Comparison of ENCODE assay signal across 1 cellular context in genomic region chr19:17605117-17605516, GRCh38.
TF ChIP-seq lines count a peak whose summit lies in the region.

No MANE protein-coding gene starts in this region.

TF ChIP-seq in HCT116, 20 proteins besides CTCF, POLR2A, EP300 and RAD21 (continued from another document):
- TF ChIP-seq POLR2AphosphoS5 (IDR thresholded peaks at IDR 0.05; ENCODE audit: low read depth, low read length), result no peak
- TF ChIP-seq, protein P1, sequence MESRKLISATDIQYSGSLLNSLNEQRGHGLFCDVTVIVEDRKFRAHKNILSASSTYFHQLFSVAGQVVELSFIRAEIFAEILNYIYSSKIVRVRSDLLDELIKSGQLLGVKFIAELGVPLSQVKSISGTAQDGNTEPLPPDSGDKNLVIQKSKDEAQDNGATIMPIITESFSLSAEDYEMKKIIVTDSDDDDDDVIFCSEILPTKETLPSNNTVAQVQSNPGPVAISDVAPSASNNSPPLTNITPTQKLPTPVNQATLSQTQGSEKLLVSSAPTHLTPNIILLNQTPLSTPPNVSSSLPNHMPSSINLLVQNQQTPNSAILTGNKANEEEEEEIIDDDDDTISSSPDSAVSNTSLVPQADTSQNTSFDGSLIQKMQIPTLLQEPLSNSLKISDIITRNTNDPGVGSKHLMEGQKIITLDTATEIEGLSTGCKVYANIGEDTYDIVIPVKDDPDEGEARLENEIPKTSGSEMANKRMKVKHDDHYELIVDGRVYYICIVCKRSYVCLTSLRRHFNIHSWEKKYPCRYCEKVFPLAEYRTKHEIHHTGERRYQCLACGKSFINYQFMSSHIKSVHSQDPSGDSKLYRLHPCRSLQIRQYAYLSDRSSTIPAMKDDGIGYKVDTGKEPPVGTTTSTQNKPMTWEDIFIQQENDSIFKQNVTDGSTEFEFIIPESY (IDR thresholded peaks at IDR 0.05; ENCODE audit: extremely low read depth, insufficient replicate concordance, low read length), result no peak
- TF ChIP-seq YY1 (IDR thresholded peaks at IDR 0.05; ENCODE audit: extremely low read depth, insufficient replicate concordance, low read depth, low read length), result no peak
- TF ChIP-seq SRF (IDR thresholded peaks at IDR 0.05; ENCODE audit: low read depth), result no peak
- no peak for TF ChIP-seq ZFX (IDR thresholded peaks at IDR 0.05)
- TF ChIP-seq, protein P2, sequence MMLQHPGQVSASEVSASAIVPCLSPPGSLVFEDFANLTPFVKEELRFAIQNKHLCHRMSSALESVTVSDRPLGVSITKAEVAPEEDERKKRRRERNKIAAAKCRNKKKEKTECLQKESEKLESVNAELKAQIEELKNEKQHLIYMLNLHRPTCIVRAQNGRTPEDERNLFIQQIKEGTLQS (IDR thresholded peaks at IDR 0.05), result no peak
- no peak for TF ChIP-seq MAX (IDR thresholded peaks at IDR 0.05)
- TF ChIP-seq EZH2 (IDR thresholded peaks at IDR 0.05), result no peak
- no peak for TF ChIP-seq ELF1 (IDR thresholded peaks at IDR 0.05; ENCODE audit: borderline replicate concordance, low read depth)
- no peak for TF ChIP-seq REST (IDR thresholded peaks at IDR 0.05; ENCODE audit: low read depth)
- no peak for TF ChIP-seq SIN3A (IDR thresholded peaks at IDR 0.05; ENCODE audit: low read depth)
- no peak for TF ChIP-seq ZNF274 (IDR thresholded peaks at IDR 0.05; ENCODE audit: low read depth, low read length)
- no peak for TF ChIP-seq CEBPB (IDR thresholded peaks at IDR 0.05; ENCODE audit: low read depth)
- no peak for TF ChIP-seq EGR1 (IDR thresholded peaks at IDR 0.05; ENCODE audit: low read depth)
- no peak for TF ChIP-seq CBX3 (IDR thresholded peaks at IDR 0.05; ENCODE audit: low read depth)
- TF ChIP-seq JUND (IDR thresholded peaks at IDR 0.05), result no peak
- TF ChIP-seq SP1 (IDR thresholded peaks at IDR 0.05; ENCODE audit: low read depth), result no peak
